In genomic region chr6:163823577-163823976, GRCh38 we compare ENCODE assay signal across 22 cellular contexts.
"Had no signal": no experiment of that assay in that cellular context is flagged by ENCODE, and none has a peak within 500 bp of the region (broad histone marks: within the 10 kb centered on the region; RNA-seq: fewer than 3 reads in every experiment).

No MANE protein-coding gene starts in this region.

- H3K9me3 ChIP-seq: MG63, Peyer's patch, SJCRH30 had no signal

- H3K4me3 ChIP-seq: MG63, PC-9, Peyer's patch, SJCRH30, SK-N-MC had no signal

- H3K36me3 ChIP-seq: MG63, Peyer's patch, SJCRH30 had no signal

- DNase-seq: Karpas-422, KG1, MG63, NCI-H1048, NCI-H1105, NCI-H1417, NCI-H1436 treated with DMSO at 0.1 percent for 48 hours, NCI-H1694, NCI-H187 treated with DMSO at 0.1 percent for 48 hours, NCI-H2029 treated with DMSO at 0.1 percent for 48 hours, NCI-H2171 treated with DMSO at 0.1 percent for 48 hours, NCI-H345, NCI-H446 treated with DMSO at 0.1 percent for 48 hours, NCI-H510A treated with DMSO at 0.1 percent for 48 hours, NCI-H526, PC-9, Peyer's patch, SHP77 treated with DMSO at 0.1 percent for 48 hours, SJCRH30 had no signal

- H3K4me1 ChIP-seq: Peyer's patch had no signal

- H3K27me3 ChIP-seq: MG63, Peyer's patch, SJCRH30 had no signal

- FAIRE-seq: HepG2 had no signal

- H3K27ac ChIP-seq: PC-9, Peyer's patch, SJCRH30, SK-N-MC had no signal

- H3K4me2 ChIP-seq: PC-9 had no signal

- ATAC-seq: HepG2, Right ventricle myocardium inferior had no signal

- H2AFZ ChIP-seq: PC-9 had no signal
